ENCODE assay signal across 17 cellular contexts in genomic region chr12:64700532-64700931, GRCh38. TPM values are rescaled to one million over a fixed set of nuclear protein-coding genes. Genes with fewer than 3 reads are reported as not detected.
DNase-seq lines count a peak whose midpoint lies in the region; ATAC-seq, FAIRE-seq and TF ChIP-seq lines count a peak whose summit lies in the region.
"Had no signal": no experiment of that assay in that cellular context is flagged by ENCODE, and none has a peak within 500 bp of the region (broad histone marks: within the 10 kb centered on the region; RNA-seq: fewer than 3 reads in every experiment).

No MANE protein-coding gene starts in this region.

- TF ChIP-seq EP300 in K562 (IDR thresholded peaks at IDR 0.05; ENCODE audit: low read length) (no peak), transverse colon (IDR thresholded peaks at IDR 0.05; ENCODE audit: low read depth) (no peak)

- no peak overlapping the region for H3K4me3 ChIP-seq in Loucy (ENCODE audit: low read length, poor library complexity, severe bottlenecking)
- H3K4me3 ChIP-seq in K562 = no peak overlapping the region
- H3K4me3 ChIP-seq in spleen = peak overlapping the region in 1 of 8 donors; percentile 52
- H3K4me3 ChIP-seq in transverse colon = no peak overlapping the region
- H3K4me3 ChIP-seq: stomach had no signal

- H3K27me3 ChIP-seq in Loucy (ENCODE audit: insufficient read depth, low read length, poor library complexity, severe bottlenecking) (no peaks in the 10 kb centered on the region), K562 (ENCODE audit: control insufficient read depth in 2 of 2, insufficient read depth in 2 of 2, low read length in 2 of 2) (no peaks in the 10 kb centered on the region), spleen (replicated peaks in 1 of 7) (no peaks in the 10 kb centered on the region), transverse colon (no peaks in the 10 kb centered on the region)
- H3K27me3 ChIP-seq: brain microvascular endothelial cell, stomach had no signal

- CTCF ChIA-PET in K562 (lab: Yijun Ruan, JAX; ENCODE audit: low intra/inter-chr PET ratio) = interaction anchor here (0.6 kb wide), 1 partner anchor 189 kb away, joined by 3 read pairs; no protein-coding TSS in a partner anchor

- no peak for TF ChIP-seq RAD21 in K562 (CRISPR knock-in tag; conservative IDR thresholded peaks at IDR 0.05 in 1 of 2, IDR thresholded peaks at IDR 0.05 in 1 of 2)

- peaks cover 23% of the 10 kb centered on the region for H3K36me3 Mint-ChIP-seq in activated CD4-positive, alpha-beta T cell treated with anti-CD3 and anti-CD28 coated beads, Interleukin-2, amount 10 ng/mL, durations not matched to agents 24 days and 14 days (ENCODE audit: low read depth)

- BruUV-seq in K562 (replicated peaks; lab: Mats Ljungman, UMichigan) = no TSS peak

- TF ChIP-seq POLR2A in K562 (conservative IDR thresholded peaks at IDR 0.05) (no peak), spleen (IDR thresholded peaks at IDR 0.05) (no peak), transverse colon (IDR thresholded peaks at IDR 0.05) (no peak)

- no peaks in the 10 kb centered on the region for H3K9me2 ChIP-seq in Loucy (replicated peaks; ENCODE audit: low read depth, low read length)

- H3K36me3 ChIP-seq in Loucy (ENCODE audit: insufficient read depth, low read length) (peaks cover 15% of the 10 kb centered on the region; the same call in 1 of the 2 replicates), K562 (ENCODE audit: control insufficient read depth, insufficient read depth, low read length) (peaks cover 34% of the 10 kb centered on the region; the same call in 2 of the 3 replicates), spleen (peaks cover 0 to 59% (median 4%) of the 10 kb centered on the region in 6 donors), transverse colon (no peaks in the 10 kb centered on the region)

- no peak overlapping the region for H2AFZ ChIP-seq in Loucy (ENCODE audit: low read length)
- no peak overlapping the region for H2AFZ ChIP-seq in K562 (ENCODE audit: low read depth, low read length)

- in situ Hi-C loops in K562 (cut with MboI) = no loop called here
- in situ Hi-C loops in transverse colon (cut with MboI; ENCODE audit: low pct_ligation_motif_present in 1 of 4, low pct_unique_long_range_greater_than_20kb in 1 of 4, low sequenced_read_pairs in 3 of 4) = loop anchor here in 3 of 4 donors (5.0 to 25.0 kb wide), 3 partner anchors 146 to 263 kb away; no protein-coding TSS in a partner anchor

- peak overlapping the region; percentile 46 for H3K27ac Mint-ChIP-seq in activated CD4-positive, alpha-beta T cell treated with anti-CD3 and anti-CD28 coated beads, Interleukin-2, amount 10 ng/mL, durations not matched to agents 24 days and 14 days

- no peaks in the 10 kb centered on the region for H3K9me3 ChIP-seq in Loucy (ENCODE audit: insufficient read depth, low read depth, low read length)
- no peaks in the 10 kb centered on the region for H3K9me3 ChIP-seq in K562 (replicated peaks; ENCODE audit: control insufficient read depth, insufficient read depth, low read depth, low read length)
- no peaks in the 10 kb centered on the region for H3K9me3 ChIP-seq in spleen
- no peaks in the 10 kb centered on the region for H3K9me3 ChIP-seq in transverse colon
- H3K9me3 ChIP-seq: Caco-2, stomach had no signal

- no peaks in the 10 kb centered on the region for H3F3A ChIP-seq in Loucy (ENCODE audit: low read depth)

- H3K4me1 ChIP-seq in Loucy (ENCODE audit: insufficient read depth, low read length, poor library complexity, severe bottlenecking) (peaks cover 19% of the 10 kb centered on the region), K562 (replicated peaks in 1 of 2; ENCODE audit: control insufficient read depth in 2 of 2, insufficient read depth in 2 of 2, low read length in 2 of 2) (peaks cover 0 to 2% of the 10 kb centered on the region in 2 experiments; a peak in 2 of 5 replicates), spleen (peaks cover 7 to 73% (median 39%) of the 10 kb centered on the region in 6 donors), transverse colon (peaks cover 0 to 30% (median 4%) of the 10 kb centered on the region in 4 donors)

- no peaks in the 10 kb centered on the region for H3K9me1 ChIP-seq in K562 (ENCODE audit: control insufficient read depth, insufficient read depth, low read length)

- no peaks in the 10 kb centered on the region for H3K9me3 Mint-ChIP-seq in activated CD4-positive, alpha-beta T cell treated with anti-CD3 and anti-CD28 coated beads, Interleukin-2, amount 10 ng/mL, durations not matched to agents 24 days and 14 days

- H4K20me1 ChIP-seq in Loucy (ENCODE audit: insufficient read depth, low read length, poor library complexity, severe bottlenecking) (no peaks in the 10 kb centered on the region), K562 (replicated peaks; ENCODE audit: control insufficient read depth, insufficient read depth, low read length) (no peaks in the 10 kb centered on the region)

- intact Hi-C loops in activated CD4-positive, alpha-beta T cell treated with anti-CD3 and anti-CD28 coated beads, Interleukin-2, amount 10 ng/mL, durations not matched to agents 24 days and 14 days (cut with micrococcal nuclease) = no loop called here
- intact Hi-C loops in K562 (cut with micrococcal nuclease) (no loop called here), spleen (cut with DNase I; ENCODE audit: low total_unique reads) (no loop called here), transverse colon (cut with DNase I; ENCODE audit: low total_unique reads) (no loop called here)

- H3K79me2 ChIP-seq in Loucy (ENCODE audit: insufficient read depth, low read length) (no peaks in the 10 kb centered on the region), K562 (ENCODE audit: control insufficient read depth, insufficient read depth, low read length) (no peaks in the 10 kb centered on the region)

- H3K27ac ChIP-seq in K562 (ENCODE audit: extremely low read depth, low read depth, low read length) (no peak overlapping the region), spleen (peak overlapping the region in 7 of 8 donors; percentile 60 to 90 (median 86)), transverse colon (no peak overlapping the region)
- H3K27ac ChIP-seq: brain microvascular endothelial cell had no signal

- no peak for ATAC-seq in K562
- ATAC-seq: esophagus mucosa, Right ventricle myocardium inferior had no signal

- H3K4me2 ChIP-seq in Loucy (ENCODE audit: low read depth, low read length, poor library complexity, severe bottlenecking) = peak overlapping the region; percentile 54
- H3K4me2 ChIP-seq in K562 (ENCODE audit: insufficient read depth, low read length) = no peak overlapping the region

- peak; percentile 62 for DNase-seq in activated CD4-positive, alpha-beta T cell treated with anti-CD3 and anti-CD28 coated beads, Interleukin-2, amount 10 ng/mL, durations not matched to agents 24 days and 14 days
- no peak for DNase-seq in activated CD4-positive, alpha-beta T cell treated with anti-CD3 and anti-CD28 coated beads for 1 hour
- DNase-seq in K562 (ENCODE audit: extremely low read depth in 1 of 4, low spot score in 3 of 4) (no peak), spleen (no peak), transverse colon (no peak), SHP77 treated with DMSO at 0.1 percent for 48 hours (lab: John Stamatoyannopoulos, UW) (no peak), GM20000 (ENCODE audit: low spot score) (no peak)
- DNase-seq: activated CD4-positive, alpha-beta T cell treated with anti-CD3 and anti-CD28 coated beads for 4 hours; activated effector memory CD4-positive, alpha-beta T cell treated with anti-CD3 and anti-CD28 coated beads, Interleukin-2, amount 50 U/mL, for 16 hours; brain microvascular endothelial cell; Caco-2; NCI-H1436 treated with DMSO at 0.1 percent for 48 hours; stomach; T-helper 9 cell had no signal

- FAIRE-seq in K562 (lab: Jason Lieb, UNC) = no peak

- TF ChIP-seq CTCF in Loucy (conservative IDR thresholded peaks at IDR 0.05; ENCODE audit: low read length) = no peak
- no peak for TF ChIP-seq CTCF in K562 (IDR thresholded peaks at IDR 0.05 in 2 of 3, conservative IDR thresholded peaks at IDR 0.05 in 1 of 3; ENCODE audit: insufficient read depth in 2 of 3, low read depth in 1 of 3, low read length in 3 of 3)
- TF ChIP-seq CTCF in spleen (IDR thresholded peaks at IDR 0.05 in 8 of 11, conservative IDR thresholded peaks at IDR 0.05 in 3 of 11) = no peak
- TF ChIP-seq CTCF in transverse colon (IDR thresholded peaks at IDR 0.05) = no peak
- TF ChIP-seq CTCF in GM20000 (IDR thresholded peaks at IDR 0.05; ENCODE audit: extremely low read depth, missing control alignments) = no peak

- H3K9ac ChIP-seq in Loucy (ENCODE audit: low read depth, low read length, poor library complexity, severe bottlenecking) (peak overlapping the region; percentile 15), K562 (ENCODE audit: insufficient read depth in 1 of 2, low read depth in 2 of 2, low read length in 2 of 2) (no peak overlapping the region)

- H3K4me1 Mint-ChIP-seq in activated CD4-positive, alpha-beta T cell treated with anti-CD3 and anti-CD28 coated beads, Interleukin-2, amount 10 ng/mL, durations not matched to agents 24 days and 14 days = peaks cover 38% of the 10 kb centered on the region

- H3K27me3 Mint-ChIP-seq in activated CD4-positive, alpha-beta T cell treated with anti-CD3 and anti-CD28 coated beads, Interleukin-2, amount 10 ng/mL, durations not matched to agents 24 days and 14 days = no peaks in the 10 kb centered on the region

- WGBS in K562 (ENCODE audit: insufficient coverage, low coverage, missing lambda C conversion rate) = 100% methylated on average over 1 of the region's 1 CpG
- 70 to 100% (median 92%) methylated on average over 1 of the region's 1 CpG for WGBS in spleen, 5 donors
- WGBS in transverse colon (ENCODE audit: low coverage in 1 of 2), 2 donors = 94% methylated on average over 1 of the region's 1 CpG; no CpG with 5 or more reads in 1 of the 2 donors

- peak overlapping the region; percentile 25 for H3K4me3 Mint-ChIP-seq in activated CD4-positive, alpha-beta T cell treated with anti-CD3 and anti-CD28 coated beads, Interleukin-2, amount 10 ng/mL, durations not matched to agents 24 days and 14 days

- POLR2A ChIA-PET in K562 (lab: Yijun Ruan, JAX) = interaction anchor here (0.7 kb wide), 1 partner anchor 156 kb away, joined by 3 read pairs; no protein-coding TSS in a partner anchor

RNA-seq across cellular contexts. Expression of gene GNS, which starts 58.7 kb away (rescaled TPM):
- total RNA-seq in activated CD4-positive, alpha-beta T cell treated with anti-CD3 and anti-CD28 coated beads, Interleukin-2, amount 10 ng/mL, durations not matched to agents 24 days and 14 days = 19.9 and 20.5 TPM in 2 replicates
- 35.8 and 41.6 TPM in 2 replicates for total RNA-seq in K562 (2011; cell fraction: chromatin; rRNA removed; ENCODE audit: low replicate concordance)
- 33.9 and 38.3 TPM in 2 replicates for total RNA-seq in K562 (2011; cell fraction: nucleolus; rRNA removed)
- total RNA-seq in K562 (2011; cell fraction: nucleoplasm; rRNA removed) = 46.0 and 52.8 TPM in 2 replicates
- 11.5 and 14.9 TPM in 2 replicates for total RNA-seq in K562 (2014; rRNA removed)
- total RNA-seq in K562 (2014; rRNA removed; fragmentation: Illumina TruSeq; extraction: Trizol) = 22.5 and 23.8 TPM in 2 replicates
- total RNA-seq in K562 (2015; rRNA removed; fragmentation: Illumina TruSeq; extraction: Trizol) = 26.0 and 26.9 TPM in 2 replicates
- 20.7 and 21.4 TPM in 2 replicates for total RNA-seq in K562 (2021)
- 30.3 and 31.0 TPM in 2 replicates for polyA plus RNA-seq in K562 (2011; rRNA removed)
- 14.3 and 18.3 TPM in 2 replicates for polyA plus RNA-seq in K562 (2011; cell fraction: cytosol; rRNA removed)
- 8.8 and 10.3 TPM in 2 replicates for polyA plus RNA-seq in K562 (2011; cell fraction: nucleus; rRNA removed)
- 18.2 and 29.0 TPM in 2 replicates for polyA plus RNA-seq in K562 (2012)
- polyA plus RNA-seq in K562 (2014; fragmentation: Illumina TruSeq; extraction: Trizol) = 17.1 and 18.9 TPM in 2 replicates
- 1 to 10 TPM; 4.6 to 5.0 TPM for polyA plus RNA-seq in K562 (2014; fragmentation: Nextera tagmentation; extraction: Ambion mirVana)
- polyA plus RNA-seq in K562 (2014; rRNA removed) = 9.1 and 10.2 TPM in 2 replicates
- polyA minus RNA-seq in K562 (2011; rRNA and poly(A)+ RNA removed) = 47.9 and 67.8 TPM in 2 replicates
- polyA minus RNA-seq in K562 (2011; cell fraction: cytosol; rRNA and poly(A)+ RNA removed) = 28.9 and 41.8 TPM in 2 replicates
- 6.5 and 8.1 TPM in 2 replicates for polyA minus RNA-seq in K562 (2011; cell fraction: nucleus; rRNA and poly(A)+ RNA removed)
- 100 to 1,000 TPM in 6 of 7 donors, 10 to 100 TPM in 1; 99.4 to 154 (median 130) TPM for total RNA-seq in spleen
- polyA plus RNA-seq in spleen = 10 to 100 TPM in 2 of 3 donors, 1 to 10 TPM in 1; 8.3 to 17.1 (median 13.8) TPM
- 10 to 100 TPM; 22.3 to 67.0 (median 48.3) TPM for total RNA-seq in transverse colon

Comparison
In these comparisons a context has a peak if more than half of its experiments do, and no peak if none do; other contexts are left out.
1. H3K27ac ChIP-seq: peak in spleen (7 of 8); none in K562 (single experiment) and transverse colon (0 of 4).